Comparison of ENCODE assay signal across 14 cellular contexts in genomic region chr2:189348369-189348768, GRCh38.
A peak's percentile ranks its signal among the peaks of the same experiment; 100 is the strongest.
DNase-seq lines count a peak whose midpoint lies in the region; ATAC-seq, FAIRE-seq and TF ChIP-seq lines count a peak whose summit lies in the region.
"Had no signal": no experiment of that assay in that cellular context is flagged by ENCODE, and none has a peak within 500 bp of the region (broad histone marks: within the 10 kb centered on the region; RNA-seq: fewer than 3 reads in every experiment).

No MANE protein-coding gene starts in this region.

- no peak overlapping the region for H4K8ac ChIP-seq in mesenchymal stem cell (ENCODE audit: low read length)

- H3K4me2 ChIP-seq in astrocyte (ENCODE audit: low read length) (no peak overlapping the region), mesenchymal stem cell (ENCODE audit: low read length, poor library complexity, severe bottlenecking) (no peak overlapping the region)

- no peak overlapping the region for H2BK120ac ChIP-seq in mesenchymal stem cell (ENCODE audit: low read depth, low read length)

- 84% methylated on average over 1 of the region's 1 CpG for WGBS in mesenchymal stem cell
- WGBS in transverse colon (ENCODE audit: low coverage in 1 of 2), 2 donors: 53 to 78% methylated on average over 1 of the region's 1 CpG

- H3K27ac Mint-ChIP-seq in astrocyte (ENCODE audit: unreplicated experiment): peak overlapping the region; percentile 31

- H3K23ac ChIP-seq in mesenchymal stem cell (ENCODE audit: low read length in 2 of 2): no peak overlapping the region

- H2AFZ ChIP-seq in astrocyte (ENCODE audit: low read depth, low read length): no peak overlapping the region
- no peak overlapping the region for H2AFZ ChIP-seq in mesenchymal stem cell (ENCODE audit: low read depth, low read length)

- H3K27me3 Mint-ChIP-seq in astrocyte (ENCODE audit: low read depth, unreplicated experiment): no peaks in the 10 kb centered on the region
- H3K27me3 Mint-ChIP-seq: type B pancreatic cell had no signal

- H3K14ac ChIP-seq in mesenchymal stem cell (ENCODE audit: low read length in 2 of 2): no peak overlapping the region

- H3K36me3 ChIP-seq in astrocyte (ENCODE audit: insufficient read depth, low read length): no peaks in the 10 kb centered on the region
- H3K36me3 ChIP-seq in mesenchymal stem cell (ENCODE audit: control insufficient read depth in 1 of 2, insufficient read depth in 2 of 2, low read depth in 1 of 2, low read length in 2 of 2): no peaks in the 10 kb centered on the region
- H3K36me3 ChIP-seq in transverse colon: no peaks in the 10 kb centered on the region
- H3K36me3 ChIP-seq: cardiac muscle cell, right lobe of liver had no signal

- no peak for TF ChIP-seq EP300 in transverse colon (IDR thresholded peaks at IDR 0.05; ENCODE audit: low read depth)

- H3K18ac ChIP-seq in mesenchymal stem cell (ENCODE audit: low read depth in 1 of 2, low read length in 2 of 2): peak overlapping the region in 1 of 2 experiments; percentile 3

- H4K91ac ChIP-seq in mesenchymal stem cell (ENCODE audit: low read length): no peak overlapping the region

- H3K79me2 ChIP-seq in astrocyte (ENCODE audit: insufficient read depth, low read length): no peaks in the 10 kb centered on the region

- H3K4me1 Mint-ChIP-seq in astrocyte (ENCODE audit: low read depth, unreplicated experiment): peaks cover 22% of the 10 kb centered on the region

- H3K9me3 ChIP-seq in astrocyte (ENCODE audit: insufficient read depth, low read depth, low read length): peaks cover 2% of the 10 kb centered on the region
- peaks cover 11% of the 10 kb centered on the region for H3K9me3 ChIP-seq in mesenchymal stem cell (ENCODE audit: control insufficient read depth, low read length)
- no peaks in the 10 kb centered on the region for H3K9me3 ChIP-seq in transverse colon
- H3K9me3 ChIP-seq: right lobe of liver had no signal

- H3K4me3 ChIP-seq in astrocyte (ENCODE audit: insufficient read depth, low read depth, low read length) (no peak overlapping the region), mesenchymal stem cell (ENCODE audit: insufficient read depth in 1 of 2, low read depth in 1 of 2, low read length in 2 of 2) (no peak overlapping the region), transverse colon (no peak overlapping the region)
- H3K4me3 ChIP-seq: cardiac muscle cell, right lobe of liver had no signal

- H2BK15ac ChIP-seq in mesenchymal stem cell (ENCODE audit: low read depth, poor library complexity, severe bottlenecking): no peak overlapping the region

- H3K27ac ChIP-seq in astrocyte (ENCODE audit: low read depth, low read length) (peak overlapping the region; percentile 78), mesenchymal stem cell (ENCODE audit: low read length, poor library complexity, severe bottlenecking) (no peak overlapping the region), transverse colon (peak overlapping the region; percentile 59 to 75 (median 70))
- H3K27ac ChIP-seq: cardiac muscle cell, right lobe of liver had no signal

- no peaks in the 10 kb centered on the region for H3K27me3 ChIP-seq in astrocyte (ENCODE audit: insufficient read depth, low read length)
- H3K27me3 ChIP-seq in mesenchymal stem cell (ENCODE audit: control insufficient read depth in 1 of 2, insufficient read depth in 1 of 2, low read length in 2 of 2): no peaks in the 10 kb centered on the region
- no peaks in the 10 kb centered on the region for H3K27me3 ChIP-seq in transverse colon
- H3K27me3 ChIP-seq: cardiac muscle cell, right lobe of liver had no signal

- H3K4ac ChIP-seq in mesenchymal stem cell (ENCODE audit: low read depth in 1 of 2, low read length in 2 of 2): peak overlapping the region in 1 of 2 experiments; percentile 95

- H4K20me1 ChIP-seq in astrocyte (ENCODE audit: insufficient read depth, low read length): no peaks in the 10 kb centered on the region

- H3K36me3 Mint-ChIP-seq in astrocyte (ENCODE audit: low read depth, unreplicated experiment): peaks cover 3% of the 10 kb centered on the region

- in situ Hi-C loops in transverse colon (cut with MboI; ENCODE audit: low pct_ligation_motif_present in 1 of 4, low pct_unique_long_range_greater_than_20kb in 1 of 4, low sequenced_read_pairs in 3 of 4): no loop called here

- TF ChIP-seq CTCF in astrocyte (IDR thresholded peaks at IDR 0.05; ENCODE audit: insufficient read depth, low read depth, low read length): no peak
- TF ChIP-seq CTCF in transverse colon (IDR thresholded peaks at IDR 0.05): no peak

- H2AK5ac ChIP-seq in mesenchymal stem cell (ENCODE audit: low read length, severe bottlenecking): no peak overlapping the region

- no peak overlapping the region for H3K4me3 Mint-ChIP-seq in astrocyte (ENCODE audit: unreplicated experiment)
- H3K4me3 Mint-ChIP-seq: type B pancreatic cell had no signal

- H2BK5ac ChIP-seq in mesenchymal stem cell (ENCODE audit: low read depth, low read length, poor library complexity, severe bottlenecking): no peak overlapping the region

- H3K9me3 Mint-ChIP-seq in astrocyte (ENCODE audit: unreplicated experiment): peaks cover 2% of the 10 kb centered on the region

- DNase-seq in SKM-1 (lab: John Stamatoyannopoulos, UW; ENCODE audit: unreplicated experiment): peak; percentile 19
- DNase-seq in SKM-1 treated with dmso at 0.1 percent for 144 hours (lab: John Stamatoyannopoulos, UW; ENCODE audit: unreplicated experiment): no peak
- no peak for DNase-seq in astrocyte (ENCODE audit: low read depth)
- DNase-seq in mesenchymal stem cell: no peak
- DNase-seq in transverse colon: no peak
- no peak for DNase-seq in SHP77 treated with DMSO at 0.1 percent for 48 hours (lab: John Stamatoyannopoulos, UW)
- DNase-seq in cerebellar nuclear complex (lab: John Stamatoyannopoulos, UW): no peak
- DNase-seq: activated CD4-positive, alpha-beta T cell treated with anti-CD3 and anti-CD28 coated beads for 48 hours; DMS153; NCI-H187; right lobe of liver had no signal

- peaks cover 8% of the 10 kb centered on the region for H3K4me1 ChIP-seq in astrocyte (ENCODE audit: insufficient read depth, low read length)
- H3K4me1 ChIP-seq in mesenchymal stem cell (ENCODE audit: control insufficient read depth, insufficient read depth, low read depth, low read length): no peaks in the 10 kb centered on the region
- H3K4me1 ChIP-seq in transverse colon: peaks cover 2 to 31% (median 12%) of the 10 kb centered on the region in 4 donors

- no peak overlapping the region for H3K9ac ChIP-seq in astrocyte (ENCODE audit: low read length)
- H3K9ac ChIP-seq in mesenchymal stem cell (ENCODE audit: low read length): peak overlapping the region; percentile 77

- H3K79me1 ChIP-seq in mesenchymal stem cell (replicated peaks; ENCODE audit: low read length, poor library complexity, severe bottlenecking): no peaks in the 10 kb centered on the region

- FAIRE-seq in astrocyte (lab: Jason Lieb, UNC): peak; percentile 26

- ATAC-seq in GM21825 (IDR thresholded peaks at IDR 0.05; ENCODE audit: unreplicated experiment): no peak

- intact Hi-C loops in transverse colon (cut with DNase I; ENCODE audit: low total_unique reads): loop anchor here (5.0 to 10.0 kb wide), 2 partner anchors 46 to 64 kb away; no protein-coding TSS in a partner anchor

- TF ChIP-seq POLR2A in transverse colon (IDR thresholded peaks at IDR 0.05): no peak

- H2BK12ac ChIP-seq in mesenchymal stem cell (ENCODE audit: low read length in 2 of 2): no peak overlapping the region
